Comparison of ENCODE assay signal across 8 cellular contexts in genomic region chr11:45843158-45843924, GRCh38. TPM values are rescaled to one million over a fixed set of nuclear protein-coding genes. Genes with fewer than 3 reads are reported as not detected.
DNase-seq lines count a peak whose midpoint lies in the region; ATAC-seq lines count a peak whose summit lies in the region.

No MANE protein-coding gene starts in this region.

- intact Hi-C loops in left colon (cut with DNase I, micrococcal nuclease): no loop called here

- DNase-seq in COLO668 (lab: John Stamatoyannopoulos, UW; ENCODE audit: unreplicated experiment) (peak; percentile 92), NCI-H526 treated with DMSO at 0.1 percent for 48 hours (lab: John Stamatoyannopoulos, UW) (peak; percentile 82), cerebellum (ENCODE audit: low spot score) (peak; percentile 83), left colon (peak; percentile 93 to 94)
- peak; percentile 85 to 87 for DNase-seq in activated CD4-positive, alpha-beta T cell treated with anti-CD3 and anti-CD28 coated beads for 4 hours
- peak; percentile 76 to 80 (median 78) for DNase-seq in stimulated activated CD4-positive, alpha-beta T cell treated with anti-CD3 and anti-CD28 coated beads, Interleukin-1b, Interleukin-23, amount 100 ng/mL, for 24 hours (ENCODE audit: low read depth in 4 of 4, low spot score in 1 of 4)

- ATAC-seq in HG02973 (IDR thresholded peaks at IDR 0.05; ENCODE audit: unreplicated experiment) (peak; percentile 21), left colon (peak; percentile 60), HG02852 (IDR thresholded peaks at IDR 0.05; ENCODE audit: unreplicated experiment) (no peak)

RNA-seq across cellular contexts. Expression of gene CRY2, which starts 3.9 kb away (rescaled TPM):
- 32.5 TPM for total RNA-seq in cerebellum
- 10 to 100 TPM; 25.6 to 31.3 TPM for total RNA-seq in left colon

RNA-seq across cellular contexts. Expression of gene SLC35C1, which starts 38.4 kb away (rescaled TPM):
- 3.5 TPM for total RNA-seq in cerebellum
- total RNA-seq in left colon: 10 to 100 TPM; 48.6 to 56.8 TPM

RNA-seq across cellular contexts. Expression of gene MAPK8IP1, which starts 42.1 kb away (rescaled TPM):
- total RNA-seq in cerebellum: 48.7 TPM
- total RNA-seq in left colon: 1 to 10 TPM; 1.7 to 4.0 TPM

Comparison
In these comparisons a context has a peak if more than half of its experiments do, and no peak if none do; other contexts are left out.
1. RNA of gene SLC35C1, which starts 38.4 kb away (total RNA-seq): 48.6 to 56.8 TPM in left colon; 3.5 TPM in cerebellum (single experiment); every median in the first group is over 10 times any median in the second.
2. Peak in every context shown above with its lines, with median percentiles within 50 percentile points of each other: DNase-seq.